Comparison of ENCODE assay signal across 8 cellular contexts in the genomic region with DNA sequence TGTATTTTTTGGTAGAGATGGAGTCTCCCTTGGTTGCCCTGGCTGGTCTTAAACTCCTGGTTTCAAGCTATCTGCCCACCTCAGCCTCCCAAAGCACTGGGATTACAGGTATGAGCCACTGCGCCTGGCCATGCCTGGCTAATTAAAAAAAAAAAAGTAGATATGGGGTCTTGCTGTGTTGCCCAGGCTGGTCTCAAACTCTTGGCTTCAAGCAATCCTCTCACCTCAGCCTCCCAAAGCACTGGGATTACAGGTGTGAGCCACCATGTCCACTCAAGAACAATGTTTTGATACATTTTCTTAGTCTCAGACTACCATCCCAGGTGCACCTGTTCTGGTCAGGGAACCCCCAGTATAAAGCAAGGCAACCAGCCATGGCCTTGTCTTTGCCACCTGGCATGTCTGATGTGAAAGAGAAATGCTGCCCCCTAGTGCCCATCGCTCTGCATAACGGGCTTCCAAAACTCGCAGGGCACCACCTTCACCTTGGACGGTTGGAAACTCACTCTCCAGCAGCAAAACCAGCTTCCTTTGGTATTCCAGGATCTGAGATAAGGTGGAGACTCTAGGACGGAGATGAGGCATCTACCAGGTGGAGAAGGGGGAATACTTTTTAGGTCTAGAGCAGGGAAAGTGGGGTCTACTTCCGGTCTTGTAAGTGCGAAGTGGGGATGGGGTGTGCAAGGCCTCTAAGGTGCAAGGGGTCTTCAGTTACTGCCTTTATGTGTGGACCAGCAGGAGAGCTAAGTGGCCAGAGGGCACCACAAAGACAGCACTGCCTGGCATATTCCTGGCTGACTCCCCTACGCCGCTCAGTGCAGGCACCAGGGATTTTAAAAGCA. TPM values are rescaled to one million over a fixed set of nuclear protein-coding genes. Genes with fewer than 3 reads are reported as not detected.
DNase-seq lines count a peak whose midpoint lies in the region; ATAC-seq and TF ChIP-seq lines count a peak whose summit lies in the region.

No MANE protein-coding gene starts in this region.

- H3K4me3 ChIP-seq in BE2C (ENCODE audit: low read depth, low read length) (no peak overlapping the region), PC-3 (ENCODE audit: low read length) (no peak overlapping the region), fibroblast of mammary gland (ENCODE audit: control insufficient read depth, low read depth, low read length) (no peak overlapping the region)

- H3K9me2 ChIP-seq in PC-3 (replicated peaks; ENCODE audit: low read length), result no peaks in the 10 kb centered on the region

- no peak overlapping the region for H3K4me3 Mint-ChIP-seq in activated T-cell treated with anti-CD3 and anti-CD28 coated beads, Interleukin-2, amount 50 U/mL, for 4 hours
- no peak overlapping the region for H3K4me3 Mint-ChIP-seq in nephron progenitor cell

- H3K79me2 ChIP-seq in PC-3 (ENCODE audit: low read length), result no peaks in the 10 kb centered on the region

- peak; percentile 96 for TF ChIP-seq CTCF in BE2C (IDR thresholded peaks at IDR 0.05; ENCODE audit: low read depth, low read length)
- TF ChIP-seq CTCF in PC-3 (conservative IDR thresholded peaks at IDR 0.05; ENCODE audit: low read depth, low read length), result peak; percentile 86
- TF ChIP-seq CTCF in fibroblast of mammary gland (conservative IDR thresholded peaks at IDR 0.05; ENCODE audit: control insufficient read depth, insufficient read depth, low read depth, low read length), result peak; percentile 90
- TF ChIP-seq CTCF in nephron progenitor cell (IDR thresholded peaks at IDR 0.05), result peak; percentile 83

- H3K27ac ChIP-seq in PC-3 (ENCODE audit: low read length) (peak overlapping the region; percentile 66), substantia nigra (ENCODE audit: low read depth, low read length, poor library complexity, severe bottlenecking) (no peak overlapping the region)

- peaks cover 6% of the 10 kb centered on the region for H3K4me1 Mint-ChIP-seq in activated T-cell treated with anti-CD3 and anti-CD28 coated beads, Interleukin-2, amount 50 U/mL, for 4 hours (ENCODE audit: low read depth)
- H3K4me1 Mint-ChIP-seq in nephron progenitor cell, result peaks cover 52% of the 10 kb centered on the region

- POLR2A ChIA-PET in PC-3 (lab: Charles Lee; ENCODE audit: unreplicated experiment), result interaction anchor here (0.6 kb wide), 2 partner anchors 12 to 58 kb away, joined by 3 read pairs; no protein-coding TSS in a partner anchor

- no peaks in the 10 kb centered on the region for H3K27me3 Mint-ChIP-seq in activated T-cell treated with anti-CD3 and anti-CD28 coated beads, Interleukin-2, amount 50 U/mL, for 4 hours (ENCODE audit: low read depth)
- peaks cover 15% of the 10 kb centered on the region for H3K27me3 Mint-ChIP-seq in nephron progenitor cell (ENCODE audit: low read depth, poor library complexity)

- peak; percentile 81 for DNase-seq in BE2C
- peak; percentile 58 for DNase-seq in HPDE6-E6E7 (ENCODE audit: extremely low spot score)
- peak; percentile 86 for DNase-seq in PC-3
- peak; percentile 75 for DNase-seq in activated T-cell treated with anti-CD3 and anti-CD28 coated beads, Interleukin-2, amount 50 U/mL, for 4 hours
- peak; percentile 73 for DNase-seq in fibroblast of mammary gland (ENCODE audit: low read depth)
- peak; percentile 80 for DNase-seq in nephron progenitor cell
- peak in 38 of 49 donors; percentile 8 to 71 (median 50) for DNase-seq in substantia nigra (lab: John Stamatoyannopoulos, UW)

- no peak overlapping the region for H3K4me2 ChIP-seq in PC-3 (ENCODE audit: low read length)

- 0 out of 2 replicates have a peak overlapping the region, but pooled peaks have one; percentile 42 for H2AFZ ChIP-seq in PC-3 (ENCODE audit: low read length)

- peak overlapping the region; percentile 35; the same call in 1 of the 2 replicates for H3K9ac ChIP-seq in PC-3 (ENCODE audit: low read length)

- H3K27me3 ChIP-seq in BE2C (no peaks in the 10 kb centered on the region), PC-3 (ENCODE audit: low read length) (no peaks in the 10 kb centered on the region)

- no peaks in the 10 kb centered on the region for H3K36me3 ChIP-seq in BE2C
- H3K36me3 ChIP-seq in PC-3 (ENCODE audit: low read depth, low read length), result no peaks in the 10 kb centered on the region

- ATAC-seq in GM18909 (IDR thresholded peaks at IDR 0.05; ENCODE audit: poor library complexity, unreplicated experiment) (peak; percentile 71), PC-3 (peak; percentile 81)
- peak; percentile 70 to 82 for ATAC-seq in activated T-cell treated with anti-CD3 and anti-CD28 coated beads, Interleukin-2, amount 50 U/mL, for 4 hours

- CTCF ChIA-PET in PC-3 (lab: Charles Lee), result interaction anchor here (1.4 kb wide), 1 partner anchor 185 kb away, joined by 11 read pairs; no protein-coding TSS in a partner anchor

- H3K4me1 ChIP-seq in BE2C (no peaks in the 10 kb centered on the region), PC-3 (ENCODE audit: insufficient read depth, low read length) (peaks cover 15% of the 10 kb centered on the region)

- no peaks in the 10 kb centered on the region for H3K36me3 Mint-ChIP-seq in activated T-cell treated with anti-CD3 and anti-CD28 coated beads, Interleukin-2, amount 50 U/mL, for 4 hours (ENCODE audit: insufficient read depth)
- no peaks in the 10 kb centered on the region for H3K36me3 Mint-ChIP-seq in nephron progenitor cell (ENCODE audit: low read depth)

- no peaks in the 10 kb centered on the region for H3F3A ChIP-seq in PC-3 (ENCODE audit: low read length, unreplicated experiment)

- intact Hi-C loops in PC-3 (cut with micrococcal nuclease), result loop anchor here (1.0 to 5.0 kb wide), 2 partner anchors 105 to 183 kb away; no protein-coding TSS in a partner anchor

- no peaks in the 10 kb centered on the region for H4K20me1 ChIP-seq in PC-3 (ENCODE audit: low read length)

- peaks cover 4% of the 10 kb centered on the region for H3K9me3 Mint-ChIP-seq in activated T-cell treated with anti-CD3 and anti-CD28 coated beads, Interleukin-2, amount 50 U/mL, for 4 hours
- peaks cover 10% of the 10 kb centered on the region for H3K9me3 Mint-ChIP-seq in nephron progenitor cell

- no TSS peak for BruUV-seq in PC-3 (replicated peaks; lab: Mats Ljungman, UMichigan)

- H3K27ac Mint-ChIP-seq in nephron progenitor cell, result no peak overlapping the region

- H3K9me3 ChIP-seq in BE2C (no peaks in the 10 kb centered on the region), PC-3 (ENCODE audit: low read length) (no peaks in the 10 kb centered on the region)

RNA-seq across cellular contexts. Expression of gene AFAP1, which starts 47.7 kb away (rescaled TPM):
- 34.8 TPM for polyA plus RNA-seq in BE2C (2012; ENCODE audit: insufficient read depth, insufficient read length, low read depth)
- 42.1 and 51.4 TPM in 2 replicates for total RNA-seq in PC-3 (2014; rRNA removed)
- 10 to 100 TPM; 13.1 to 17.7 (median 14.7) TPM for total RNA-seq in activated T-cell treated with anti-CD3 and anti-CD28 coated beads, Interleukin-2, amount 50 U/mL, for 4 hours
